ENCODE assay signal across 1 cellular context in the genomic region with DNA sequence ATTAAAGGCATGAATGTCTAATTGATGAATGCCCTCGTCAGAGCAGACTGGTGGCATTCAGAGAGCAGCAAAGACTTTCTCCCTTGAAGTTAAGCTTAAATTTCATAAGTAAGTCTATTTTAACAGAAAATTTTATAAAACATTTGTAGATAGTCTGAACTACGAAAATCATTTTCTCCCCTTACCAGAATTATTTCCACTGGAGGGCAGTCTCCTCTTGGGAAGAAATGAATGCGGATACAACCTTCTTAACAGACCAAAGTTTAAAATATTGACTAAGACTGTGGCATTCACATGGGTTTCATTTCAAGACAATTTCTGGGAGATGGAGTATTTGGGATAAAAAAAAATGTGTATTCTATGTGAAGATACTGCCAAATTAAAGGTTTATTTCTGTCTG.
TF ChIP-seq lines count a peak whose summit lies in the region.

No MANE protein-coding gene starts in this region.

TF ChIP-seq in H1, 55 proteins besides CTCF, POLR2A, EP300 and RAD21:
- TF ChIP-seq POLR2AphosphoS5 (IDR thresholded peaks at IDR 0.05; ENCODE audit: low read depth, low read length), result no peak
- TF ChIP-seq RBBP5 (IDR thresholded peaks at IDR 0.05; ENCODE audit: borderline replicate concordance, low read depth, low read length), result no peak
- no peak for TF ChIP-seq SRF (IDR thresholded peaks at IDR 0.05; ENCODE audit: low read depth, low read length)
- no peak for TF ChIP-seq CHD1 (IDR thresholded peaks at IDR 0.05; ENCODE audit: low read depth, low read length)
- TF ChIP-seq CBX8 (IDR thresholded peaks at IDR 0.05; ENCODE audit: borderline replicate concordance, low read depth, low read length), result no peak
- no peak for TF ChIP-seq TCF12 (IDR thresholded peaks at IDR 0.05; ENCODE audit: low read depth, low read length)
- no peak for TF ChIP-seq YY1 (IDR thresholded peaks at IDR 0.05; ENCODE audit: low read depth, low read length)
- no peak for TF ChIP-seq EGR1 (IDR thresholded peaks at IDR 0.05; ENCODE audit: borderline replicate concordance, low read depth, low read length)
- TF ChIP-seq TAF7 (optimal IDR thresholded peaks at IDR 0.05; ENCODE audit: borderline replicate concordance, low read depth, low read length), result no peak
- TF ChIP-seq KDM5A (IDR thresholded peaks at IDR 0.05; ENCODE audit: low read length), result no peak
- TF ChIP-seq RNF2 (IDR thresholded peaks at IDR 0.05; ENCODE audit: borderline replicate concordance, low read depth, low read length, missing control alignments, poor library complexity, severe bottlenecking), result no peak
- TF ChIP-seq CTBP2 (IDR thresholded peaks at IDR 0.05; ENCODE audit: borderline replicate concordance, insufficient read depth, insufficient read length, low read length), result no peak
- TF ChIP-seq POU5F1 (IDR thresholded peaks at IDR 0.05; ENCODE audit: low read depth, low read length), result no peak
- TF ChIP-seq ZNF274 (IDR thresholded peaks at IDR 0.05; ENCODE audit: borderline replicate concordance, extremely low read depth, low read length), result no peak
- no peak for TF ChIP-seq SP2 (IDR thresholded peaks at IDR 0.05; ENCODE audit: low read length)
- TF ChIP-seq BCL11A (IDR thresholded peaks at IDR 0.05; ENCODE audit: low read depth in 2 of 2, low read length in 2 of 2), result no peak
- TF ChIP-seq, protein P1, sequence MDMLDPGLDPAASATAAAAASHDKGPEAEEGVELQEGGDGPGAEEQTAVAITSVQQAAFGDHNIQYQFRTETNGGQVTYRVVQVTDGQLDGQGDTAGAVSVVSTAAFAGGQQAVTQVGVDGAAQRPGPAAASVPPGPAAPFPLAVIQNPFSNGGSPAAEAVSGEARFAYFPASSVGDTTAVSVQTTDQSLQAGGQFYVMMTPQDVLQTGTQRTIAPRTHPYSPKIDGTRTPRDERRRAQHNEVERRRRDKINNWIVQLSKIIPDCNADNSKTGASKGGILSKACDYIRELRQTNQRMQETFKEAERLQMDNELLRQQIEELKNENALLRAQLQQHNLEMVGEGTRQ (IDR thresholded peaks at IDR 0.05; ENCODE audit: low read length), result no peak
